28 cellular contexts compared by ENCODE assay signal in the genomic region with DNA sequence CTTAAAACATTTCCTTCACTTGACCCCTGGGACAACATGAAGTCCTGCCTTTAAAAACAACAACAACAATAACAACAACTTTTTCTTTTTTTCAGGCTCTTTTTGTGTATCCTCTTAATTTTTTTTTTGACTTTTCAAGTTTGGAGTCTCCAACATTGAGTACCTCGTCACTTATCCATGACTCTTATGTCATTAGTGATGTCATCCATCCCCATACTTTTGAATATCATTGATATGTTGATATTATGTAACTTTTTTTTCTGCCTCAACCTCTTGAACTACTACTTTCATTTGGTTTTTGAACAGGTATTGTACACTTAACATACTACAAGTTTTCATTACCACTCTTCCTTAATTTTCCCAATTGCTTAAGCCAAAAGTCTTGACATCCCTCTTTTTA.
"Had no signal": no experiment of that assay in that cellular context is flagged by ENCODE, and none has a peak within 500 bp of the region (broad histone marks: within the 10 kb centered on the region; RNA-seq: fewer than 3 reads in every experiment).

No MANE protein-coding gene starts in this region.

- H3K36me3 ChIP-seq: stomach, suprapubic skin, thoracic aorta, thyroid gland, tibial artery, tibial nerve, transverse colon, upper lobe of left lung, upper lobe of right lung, uterus, vagina had no signal

- DNase-seq: stimulated activated CD4-positive, alpha-beta T cell treated with anti-CD3 and anti-CD28 coated beads, Interleukin-2, amount 100 ng/mL, for 48 hours; stimulated activated CD4-positive, alpha-beta T cell treated with anti-CD3 and anti-CD28 coated beads, Interleukin-4, amount 100 ng/mL, for 1 hour; stimulated activated CD4-positive, alpha-beta T cell treated with anti-CD3 and anti-CD28 coated beads, Interleukin-4, amount 100 ng/mL, for 24 hours; stimulated activated CD4-positive, alpha-beta T cell treated with anti-CD3 and anti-CD28 coated beads, Interleukin-4, amount 100 ng/mL, for 4 hours; stimulated activated CD8-positive, alpha-beta memory T cell treated with anti-CD3 and anti-CD28 coated beads, Interleukin-4, amount 100 ng/mL, for 48 hours; stimulated activated naive B cell treated with anti-CD40 and anti-IgM and Interleukin-4, amounts not matched to agents 10 μg/mL and 1 μg/mL and 100 μg/mL, for 72 hours; stimulated activated naive CD4-positive, alpha-beta T cell; stimulated activated naive CD4-positive, alpha-beta T cell treated with Interleukin-2 at 50 U/mL for 16 hours; stimulated activated naive CD8-positive, alpha-beta T cell treated with anti-CD3 and anti-CD28 coated beads, Interleukin-15, amount 100 ng/mL, for 72 hours; stimulated activated naive CD8-positive, alpha-beta T cell treated with anti-CD3 and anti-CD28 coated beads, Interleukin-15, Interleukin-2, amounts not matched to agents 100 U/mL and 50 U/mL, for 24 hours; stomach; substantia nigra; testis; thyroid gland; tibial artery; transverse colon; trophoblast cell; upper lobe of left lung; upper lobe of right lung; uterus had no signal

- H3K4me1 ChIP-seq: stomach, suprapubic skin, testis, thyroid gland, tibial artery, tibial nerve, transverse colon, upper lobe of left lung, upper lobe of right lung, uterus, vagina had no signal

- H3K27ac ChIP-seq: stomach, suprapubic skin, testis, thoracic aorta, thyroid gland, tibial artery, tibial nerve, transverse colon, upper lobe of left lung, upper lobe of right lung, uterus, vagina had no signal

- H3K4me3 Mint-ChIP-seq: stimulated activated effector memory CD8-positive, alpha-beta T cell treated with anti-CD3 and anti-CD28 coated beads, Interleukin-12 subunit alpha, Interleukin-12 subunit beta, amount 100 ng/mL, for 72 hours; stimulated activated memory B cell treated with anti-CD40 and anti-IgM and Interleukin-4, amounts not matched to agents 10 μg/mL and 1 μg/mL and 100 μg/mL, for 72 hours; stimulated activated naive B cell treated with anti-CD40 and anti-IgM and Interleukin-4, amounts not matched to agents 10 μg/mL and 1 μg/mL and 100 μg/mL, for 72 hours; stimulated activated naive CD8-positive, alpha-beta T cell treated with anti-CD3 and anti-CD28 coated beads, Interleukin-15, amount 100 ng/mL, for 72 hours; stimulated activated naive CD8-positive, alpha-beta T cell treated with anti-CD3 and anti-CD28 coated beads, Interleukin-15, Interleukin-2, amounts not matched to agents 100 ng/mL and 50 ng/mL, for 24 hours; type B pancreatic cell had no signal

- H3K9me3 ChIP-seq: testis, thoracic aorta, thyroid gland, transverse colon, upper lobe of left lung, upper lobe of right lung, uterus, vagina had no signal

- ATAC-seq: stimulated activated effector memory CD8-positive, alpha-beta T cell treated with anti-CD3 and anti-CD28 coated beads, Interleukin-12 subunit alpha, Interleukin-12 subunit beta, amount 100 ng/mL, for 72 hours; stimulated activated memory B cell treated with anti-CD40 and anti-IgM and Interleukin-4, amounts not matched to agents 10 μg/mL and 1 μg/mL and 100 μg/mL, for 72 hours; stimulated activated naive B cell treated with anti-CD40 and anti-IgM and Interleukin-4, amounts not matched to agents 10 μg/mL and 1 μg/mL and 100 μg/mL, for 72 hours; stimulated activated naive CD8-positive, alpha-beta T cell treated with anti-CD3 and anti-CD28 coated beads, Interleukin-15, amount 100 ng/mL, for 72 hours; stimulated activated naive CD8-positive, alpha-beta T cell treated with anti-CD3 and anti-CD28 coated beads, Interleukin-15, Interleukin-2, amounts not matched to agents 100 U/mL and 50 U/mL, for 24 hours; upper lobe of right lung had no signal

- H3K27ac Mint-ChIP-seq: stimulated activated effector memory CD8-positive, alpha-beta T cell treated with anti-CD3 and anti-CD28 coated beads, Interleukin-12 subunit alpha, Interleukin-12 subunit beta, amount 100 ng/mL, for 72 hours; stimulated activated memory B cell treated with anti-CD40 and anti-IgM and Interleukin-4, amounts not matched to agents 10 μg/mL and 1 μg/mL and 100 μg/mL, for 72 hours; stimulated activated naive B cell treated with anti-CD40 and anti-IgM and Interleukin-4, amounts not matched to agents 10 μg/mL and 1 μg/mL and 100 μg/mL, for 72 hours; stimulated activated naive CD8-positive, alpha-beta T cell treated with anti-CD3 and anti-CD28 coated beads, Interleukin-15, amount 100 ng/mL, for 72 hours; stimulated activated naive CD8-positive, alpha-beta T cell treated with anti-CD3 and anti-CD28 coated beads, Interleukin-15, Interleukin-2, amounts not matched to agents 100 ng/mL and 50 ng/mL, for 24 hours; type B pancreatic cell had no signal

- H3K4me1 Mint-ChIP-seq: stimulated activated effector memory CD8-positive, alpha-beta T cell treated with anti-CD3 and anti-CD28 coated beads, Interleukin-12 subunit alpha, Interleukin-12 subunit beta, amount 100 ng/mL, for 72 hours; stimulated activated memory B cell treated with anti-CD40 and anti-IgM and Interleukin-4, amounts not matched to agents 10 μg/mL and 1 μg/mL and 100 μg/mL, for 72 hours; stimulated activated naive B cell treated with anti-CD40 and anti-IgM and Interleukin-4, amounts not matched to agents 10 μg/mL and 1 μg/mL and 100 μg/mL, for 72 hours; stimulated activated naive CD8-positive, alpha-beta T cell treated with anti-CD3 and anti-CD28 coated beads, Interleukin-15, amount 100 ng/mL, for 72 hours had no signal

- H3K27me3 Mint-ChIP-seq: stimulated activated memory B cell treated with anti-CD40 and anti-IgM and Interleukin-4, amounts not matched to agents 10 μg/mL and 1 μg/mL and 100 μg/mL, for 72 hours; stimulated activated naive B cell treated with anti-CD40 and anti-IgM and Interleukin-4, amounts not matched to agents 10 μg/mL and 1 μg/mL and 100 μg/mL, for 72 hours; stimulated activated naive CD8-positive, alpha-beta T cell treated with anti-CD3 and anti-CD28 coated beads, Interleukin-15, amount 100 ng/mL, for 72 hours; stimulated activated naive CD8-positive, alpha-beta T cell treated with anti-CD3 and anti-CD28 coated beads, Interleukin-15, Interleukin-2, amounts not matched to agents 100 ng/mL and 50 ng/mL, for 24 hours; type B pancreatic cell had no signal

- H3K9me3 Mint-ChIP-seq: stimulated activated effector memory CD8-positive, alpha-beta T cell treated with anti-CD3 and anti-CD28 coated beads, Interleukin-12 subunit alpha, Interleukin-12 subunit beta, amount 100 ng/mL, for 72 hours; stimulated activated memory B cell treated with anti-CD40 and anti-IgM and Interleukin-4, amounts not matched to agents 10 μg/mL and 1 μg/mL and 100 μg/mL, for 72 hours; stimulated activated naive CD8-positive, alpha-beta T cell treated with anti-CD3 and anti-CD28 coated beads, Interleukin-15, amount 100 ng/mL, for 72 hours; type B pancreatic cell had no signal

- H3K4me3 ChIP-seq: stomach, suprapubic skin, testis, thoracic aorta, thyroid gland, tibial artery, tibial nerve, transverse colon, upper lobe of left lung, upper lobe of right lung, uterus, vagina had no signal

- H3K36me3 Mint-ChIP-seq: stimulated activated effector memory CD8-positive, alpha-beta T cell treated with anti-CD3 and anti-CD28 coated beads, Interleukin-12 subunit alpha, Interleukin-12 subunit beta, amount 100 ng/mL, for 72 hours; stimulated activated memory B cell treated with anti-CD40 and anti-IgM and Interleukin-4, amounts not matched to agents 10 μg/mL and 1 μg/mL and 100 μg/mL, for 72 hours; stimulated activated naive B cell treated with anti-CD40 and anti-IgM and Interleukin-4, amounts not matched to agents 10 μg/mL and 1 μg/mL and 100 μg/mL, for 72 hours; type B pancreatic cell had no signal

- H3K27me3 ChIP-seq: stomach, suprapubic skin, testis, thyroid gland, tibial artery, tibial nerve, transverse colon, upper lobe of left lung, upper lobe of right lung, uterus, vagina had no signal
